8 cellular contexts compared by ENCODE assay signal in the genomic region with DNA sequence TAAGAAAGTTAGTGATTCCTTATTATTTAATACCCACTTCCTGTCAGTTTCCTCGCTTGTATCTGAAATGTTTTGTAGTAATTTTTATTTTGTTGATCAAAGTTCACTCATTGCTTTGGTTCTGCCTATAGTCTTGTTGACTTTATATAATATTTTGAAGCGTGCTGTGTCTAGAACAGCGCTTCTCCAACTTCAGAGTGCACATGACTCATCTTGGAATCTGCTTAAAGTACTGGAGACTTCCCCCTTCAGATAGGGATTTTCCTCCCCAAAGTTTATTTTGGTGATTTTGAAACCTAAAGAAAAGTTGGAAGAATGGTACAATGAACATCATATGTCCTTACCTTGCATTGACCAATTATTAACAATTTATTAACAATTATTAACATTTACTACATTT. TPM values are rescaled to one million over a fixed set of nuclear protein-coding genes. Genes with fewer than 3 reads are reported as not detected.
A peak's percentile ranks its signal among the peaks of the same experiment; 100 is the strongest.
DNase-seq lines count a peak whose midpoint lies in the region; ATAC-seq and TF ChIP-seq lines count a peak whose summit lies in the region.

No MANE protein-coding gene starts in this region.

- TF ChIP-seq RAD21 in SK-N-SH (IDR thresholded peaks at IDR 0.05; ENCODE audit: low read length), result no peak

- H3K27ac ChIP-seq in SK-N-SH (ENCODE audit: low read depth in 2 of 2, low read length in 1 of 2) (peak overlapping the region; percentile 22 to 39; a peak in 3 of 4 replicates), SK-N-MC (peak overlapping the region; percentile 50), esophagus muscularis mucosa (replicated peaks in 1 of 4) (peak overlapping the region; percentile 62 to 90 (median 86)), sigmoid colon (peak overlapping the region; percentile 11 to 88 (median 82))

- H3K27me3 ChIP-seq in SK-N-SH (ENCODE audit: insufficient read depth), result no peaks in the 10 kb centered on the region
- no peaks in the 10 kb centered on the region for H3K27me3 ChIP-seq in esophagus muscularis mucosa
- no peaks in the 10 kb centered on the region for H3K27me3 ChIP-seq in sigmoid colon
- H3K27me3 ChIP-seq in BE2C, result no peaks in the 10 kb centered on the region

- POLR2A ChIA-PET in SK-N-SH (lab: Yijun Ruan, JAX), result interaction anchor here (1.2 kb wide), 1 partner anchor 19 kb away, joined by 3 read pairs; no protein-coding TSS in a partner anchor

- no peak for ATAC-seq in SK-N-SH treated with all-trans-retinoic acid at 6 μM for 48 hours

- H2AFZ ChIP-seq in SK-N-SH (ENCODE audit: low read depth), result no peak overlapping the region

- peaks cover 55% of the 10 kb centered on the region for H3K79me2 ChIP-seq in SK-N-SH (ENCODE audit: insufficient read depth)

- intact Hi-C loops in esophagus muscularis mucosa (cut with DNase I), result loop anchor here (2.0 to 5.0 kb wide), 2 partner anchors 41 to 118 kb away; partner anchors contain the start of gene SAMD8
- intact Hi-C loops in sigmoid colon (cut with DNase I), result loop anchor here (1.0 to 10.0 kb wide), 3 partner anchors 19 to 405 kb away; partner anchors contain the start of genes KAT6B and VDAC2

- no peak for TF ChIP-seq EP300 in SK-N-SH (IDR thresholded peaks at IDR 0.05; ENCODE audit: borderline replicate concordance in 1 of 2, low read depth in 1 of 2, low read length in 1 of 2)
- TF ChIP-seq EP300 in esophagus muscularis mucosa (IDR thresholded peaks at IDR 0.05), result no peak
- TF ChIP-seq EP300 in sigmoid colon (IDR thresholded peaks at IDR 0.05), result no peak

- H3K4me3 ChIP-seq in SK-N-SH (ENCODE audit: low read depth in 2 of 2, low read length in 1 of 2), result no peak overlapping the region
- no peak overlapping the region for H3K4me3 ChIP-seq in SK-N-MC
- no peak overlapping the region for H3K4me3 ChIP-seq in esophagus muscularis mucosa
- no peak overlapping the region for H3K4me3 ChIP-seq in sigmoid colon
- no peak overlapping the region for H3K4me3 ChIP-seq in BE2C (ENCODE audit: low read depth, low read length)

- H3F3A ChIP-seq in SK-N-SH (replicated peaks; ENCODE audit: insufficient read depth), result peaks cover 69% of the 10 kb centered on the region

- 78% methylated on average over 3 of the region's 3 CpGs for WGBS in SK-N-SH (ENCODE audit: low lambda C conversion rate)
- WGBS in esophagus muscularis mucosa, result 82% methylated on average over 3 of the region's 3 CpGs
- WGBS in sigmoid colon, 2 donors, result 26 to 69% methylated on average over 3 of the region's 3 CpGs

- no peak for TF ChIP-seq POLR2A in esophagus muscularis mucosa (IDR thresholded peaks at IDR 0.05; ENCODE audit: low read depth)
- no peak for TF ChIP-seq POLR2A in sigmoid colon (IDR thresholded peaks at IDR 0.05)

- no peak for DNase-seq in SK-N-SH
- DNase-seq in SK-N-MC (ENCODE audit: low read depth, low spot score), result no peak
- no peak for DNase-seq in esophagus muscularis mucosa (ENCODE audit: extremely low spot score)
- DNase-seq in sigmoid colon, result no peak
- DNase-seq in DMS79 (lab: John Stamatoyannopoulos, UW), result no peak
- no peak for DNase-seq in germinal center (ENCODE audit: low spot score)
- DNase-seq in BE2C, result no peak

- H4K20me1 ChIP-seq in SK-N-SH (ENCODE audit: insufficient read depth), result peaks cover 55% of the 10 kb centered on the region

- peaks cover 37 to 50% of the 10 kb centered on the region in 2 experiments for H3K36me3 ChIP-seq in SK-N-SH (replicated peaks in 1 of 2; ENCODE audit: control insufficient read depth in 1 of 2, insufficient read depth in 2 of 2, low read length in 1 of 2)
- peaks cover 46% of the 10 kb centered on the region for H3K36me3 ChIP-seq in SK-N-MC (ENCODE audit: insufficient read depth, low read length)
- H3K36me3 ChIP-seq in esophagus muscularis mucosa, result peaks cover 6 to 58% (median 31%) of the 10 kb centered on the region in 4 donors
- peaks cover 0 to 49% (median 11%) of the 10 kb centered on the region in 4 donors for H3K36me3 ChIP-seq in sigmoid colon
- peaks cover 65% of the 10 kb centered on the region for H3K36me3 ChIP-seq in BE2C

- TF ChIP-seq CTCF in SK-N-SH (IDR thresholded peaks at IDR 0.05), result no peak
- TF ChIP-seq CTCF in esophagus muscularis mucosa (IDR thresholded peaks at IDR 0.05), result no peak
- TF ChIP-seq CTCF in sigmoid colon (IDR thresholded peaks at IDR 0.05), result no peak
- no peak for TF ChIP-seq CTCF in BE2C (IDR thresholded peaks at IDR 0.05; ENCODE audit: low read depth, low read length)

- H3K9me2 ChIP-seq in SK-N-SH, result no peaks in the 10 kb centered on the region

- H3K9me3 ChIP-seq in SK-N-SH (no peaks in the 10 kb centered on the region), SK-N-MC (ENCODE audit: low read depth, low read length) (no peaks in the 10 kb centered on the region), esophagus muscularis mucosa (no peaks in the 10 kb centered on the region), sigmoid colon (no peaks in the 10 kb centered on the region), BE2C (no peaks in the 10 kb centered on the region)

- peaks cover 24 to 26% of the 10 kb centered on the region in 2 experiments; a peak in 3 of 4 replicates for H3K4me1 ChIP-seq in SK-N-SH (ENCODE audit: control insufficient read depth in 1 of 2, insufficient read depth in 2 of 2, low read depth in 1 of 2, low read length in 1 of 2)
- H3K4me1 ChIP-seq in esophagus muscularis mucosa, result peaks cover 49 to 76% (median 66%) of the 10 kb centered on the region in 4 donors
- peaks cover 0 to 64% (median 58%) of the 10 kb centered on the region in 4 donors for H3K4me1 ChIP-seq in sigmoid colon
- peaks cover 12% of the 10 kb centered on the region for H3K4me1 ChIP-seq in BE2C

- H3K9ac ChIP-seq in SK-N-SH, result no peak overlapping the region
- H3K9ac ChIP-seq in SK-N-MC (ENCODE audit: insufficient read length), result no peak overlapping the region

- H3K4me2 ChIP-seq in SK-N-SH, result no peak overlapping the region

- CTCF ChIA-PET in SK-N-SH (lab: Yijun Ruan, JAX), result interaction anchor here (0.7 to 2.8 kb wide), 23 partner anchors 9 to 986 kb away, joined by 3 to 36 read pairs (median 5); partner anchors contain the start of genes SAMD8 and VDAC2

TF ChIP-seq in SK-N-SH, 30 proteins besides CTCF, POLR2A, EP300 and RAD21 (continues in another document):
- TF ChIP-seq PBX3 (IDR thresholded peaks at IDR 0.05), result no peak
- TF ChIP-seq FOSL2 (IDR thresholded peaks at IDR 0.05; ENCODE audit: borderline replicate concordance, low read depth), result peak; percentile 28; the same call in 1 of the 2 replicates
- TF ChIP-seq POLR2AphosphoS5 (IDR thresholded peaks at IDR 0.05; ENCODE audit: low read depth, low read length), result no peak
- no peak for TF ChIP-seq TAF1 (IDR thresholded peaks at IDR 0.05; ENCODE audit: borderline replicate concordance, low read depth, low read length)
- no peak for TF ChIP-seq RCOR1 (IDR thresholded peaks at IDR 0.05; ENCODE audit: low read length)

TF ChIP-seq in SK-N-SH treated with all-trans-retinoic acid at 6 μM for 48 hours, 23 proteins besides CTCF, POLR2A, EP300 and RAD21 (continues in another document):
- TF ChIP-seq RARB (CRISPR knock-in tag; IDR thresholded peaks at IDR 0.05), result no peak
- no peak for TF ChIP-seq SNAI2 (CRISPR knock-in tag; IDR thresholded peaks at IDR 0.05)
- TF ChIP-seq, protein P1, sequence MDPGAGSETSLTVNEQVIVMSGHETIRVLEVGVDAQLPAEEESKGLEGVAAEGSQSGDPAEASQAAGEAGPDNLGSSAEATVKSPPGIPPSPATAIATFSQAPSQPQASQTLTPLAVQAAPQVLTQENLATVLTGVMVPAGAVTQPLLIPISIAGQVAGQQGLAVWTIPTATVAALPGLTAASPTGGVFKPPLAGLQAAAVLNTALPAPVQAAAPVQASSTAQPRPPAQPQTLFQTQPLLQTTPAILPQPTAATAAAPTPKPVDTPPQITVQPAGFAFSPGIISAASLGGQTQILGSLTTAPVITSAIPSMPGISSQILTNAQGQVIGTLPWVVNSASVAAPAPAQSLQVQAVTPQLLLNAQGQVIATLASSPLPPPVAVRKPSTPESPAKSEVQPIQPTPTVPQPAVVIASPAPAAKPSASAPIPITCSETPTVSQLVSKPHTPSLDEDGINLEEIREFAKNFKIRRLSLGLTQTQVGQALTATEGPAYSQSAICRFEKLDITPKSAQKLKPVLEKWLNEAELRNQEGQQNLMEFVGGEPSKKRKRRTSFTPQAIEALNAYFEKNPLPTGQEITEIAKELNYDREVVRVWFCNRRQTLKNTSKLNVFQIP (CRISPR knock-in tag; IDR thresholded peaks at IDR 0.05; ENCODE audit: borderline replicate concordance, low read depth), result no peak
- TF ChIP-seq OSR1 (CRISPR knock-in tag; IDR thresholded peaks at IDR 0.05), result no peak
- TF ChIP-seq PATZ1 (CRISPR knock-in tag; IDR thresholded peaks at IDR 0.05; ENCODE audit: borderline replicate concordance), result no peak
- TF ChIP-seq ESRRG (CRISPR knock-in tag; IDR thresholded peaks at IDR 0.05), result no peak
- no peak for TF ChIP-seq ZNF8 (CRISPR knock-in tag; IDR thresholded peaks at IDR 0.05)
- TF ChIP-seq ZNF565 (CRISPR knock-in tag; conservative IDR thresholded peaks at IDR 0.05; ENCODE audit: low read depth), result no peak

RNA-seq across cellular contexts. Expression of gene COMTD1, which starts 5.8 kb away (rescaled TPM):
- polyA plus RNA-seq in SK-N-SH (2012; rRNA removed) (7.6 and 8.0 TPM in 2 replicates), sigmoid colon (100 to 1,000 TPM in 2 of 3 donors, 10 to 100 TPM in 1; 56.5 to 147 (median 105) TPM)
- polyA plus RNA-seq in SK-N-SH (2012; cell fraction: cytosol; rRNA removed), result 2.3 and 5.3 TPM in 2 replicates
- polyA plus RNA-seq in SK-N-SH (2012; cell fraction: nucleus; rRNA removed), result 29.6 and 54.1 TPM in 2 replicates
- total RNA-seq in esophagus muscularis mucosa (10 to 100 TPM; 23.7 to 44.5 (median 28.1) TPM), sigmoid colon (10 to 100 TPM in 2 of 4 donors, 1 to 10 TPM in 2; 7.8 to 11.4 (median 10.3) TPM)
- polyA plus RNA-seq in BE2C (2012; ENCODE audit: insufficient read depth, insufficient read length, low read depth), result 14.0 TPM

RNA-seq across cellular contexts. Expression of gene VDAC2, which starts 19.4 kb away (rescaled TPM):
- polyA plus RNA-seq in SK-N-SH (2012; rRNA removed) (98.3 and 101 TPM in 2 replicates), sigmoid colon (100 to 1,000 TPM; 232 to 437 (median 282) TPM)
- polyA plus RNA-seq in SK-N-SH (2012; cell fraction: cytosol; rRNA removed), result 139 and 170 TPM in 2 replicates
- 38.3 and 75.9 TPM in 2 replicates for polyA plus RNA-seq in SK-N-SH (2012; cell fraction: nucleus; rRNA removed)
- total RNA-seq in esophagus muscularis mucosa (100 to 1,000 TPM; 194 to 260 (median 234) TPM), sigmoid colon (100 to 1,000 TPM; 205 to 253 (median 232) TPM)
- polyA plus RNA-seq in BE2C (2012; ENCODE audit: insufficient read depth, insufficient read length, low read depth), result 327 TPM

Comparison
In these comparisons a context has a peak if more than half of its experiments do, and no peak if none do; other contexts are left out.
1. H3K27ac ChIP-seq: peak in every context shown above with its lines; median percentile 86 in esophagus muscularis mucosa; 82 in sigmoid colon; 50 in SK-N-MC; 30 in SK-N-SH.